9 cellular contexts compared by ENCODE assay signal in the genomic region with DNA sequence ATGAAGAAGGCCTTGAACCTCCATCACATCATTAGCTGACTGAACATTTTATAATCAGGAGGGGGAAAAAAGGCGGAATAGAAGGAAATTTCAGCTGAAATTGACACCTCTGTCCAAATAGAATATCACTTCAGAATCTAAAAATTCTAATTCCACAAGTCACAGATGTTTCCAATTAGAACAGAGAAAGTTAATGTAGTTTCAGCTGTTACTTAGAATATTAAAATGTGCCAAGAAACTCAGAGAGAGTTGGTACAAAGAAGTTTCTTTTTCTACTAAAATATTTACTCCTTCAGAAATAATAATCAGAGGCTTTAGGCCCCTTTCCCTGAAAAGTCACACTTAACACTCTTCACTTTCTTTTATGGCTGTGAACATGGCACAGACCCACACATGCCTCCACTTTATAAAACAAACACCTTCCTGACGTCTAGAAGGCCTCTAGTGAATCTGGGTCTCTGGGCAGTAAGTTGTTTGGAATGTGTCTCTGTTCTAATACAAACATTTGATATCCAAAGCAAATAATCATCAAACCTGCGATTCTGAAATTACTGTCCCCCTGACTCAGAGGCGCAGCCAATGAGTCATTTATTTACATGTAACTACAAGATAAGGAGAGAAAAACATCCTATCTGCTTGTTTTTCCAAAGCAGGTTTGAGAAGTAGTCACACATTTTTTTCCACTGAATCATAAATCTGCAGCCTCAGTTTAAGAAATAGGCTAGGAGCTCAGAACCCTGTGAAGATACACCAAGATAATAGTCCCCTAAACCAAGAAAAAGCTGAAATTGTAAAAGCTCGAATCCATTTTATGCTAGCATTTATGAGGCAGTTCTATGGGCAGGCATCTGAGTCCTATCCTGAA.
DNase-seq lines count a peak whose midpoint lies in the region; ATAC-seq lines count a peak whose summit lies in the region.
"Had no signal": no experiment of that assay in that cellular context is flagged by ENCODE, and none has a peak within 500 bp of the region (broad histone marks: within the 10 kb centered on the region; RNA-seq: fewer than 3 reads in every experiment).

No MANE protein-coding gene starts in this region.

- intact Hi-C loops in Right ventricle myocardium superior (cut with DNase I) = no loop called here

- peak overlapping the region; percentile 78 for H3K9ac ChIP-seq in skeletal muscle satellite cell (ENCODE audit: low read depth, low read length)

- peak; percentile 36 for ATAC-seq in Right ventricle myocardium superior (ENCODE audit: poor library complexity)
- ATAC-seq in GM19452 (IDR thresholded peaks at IDR 0.05; ENCODE audit: unreplicated experiment) = no peak
- ATAC-seq in GM18867 (IDR thresholded peaks at IDR 0.05; ENCODE audit: unreplicated experiment) = no peak

- H3K4me1 ChIP-seq in skeletal muscle satellite cell (ENCODE audit: control insufficient read depth, insufficient read depth, low read length) = peaks cover 34% of the 10 kb centered on the region

- H3K9me3 Mint-ChIP-seq in T-helper 1 cell treated with Interleukin-12 subunit alpha and Interleukin-12 subunit beta and Interleukin-4 antibody, amounts not matched to agents 30 μg/mL and 1 μg/mL, for 36 hours = peaks cover 21% of the 10 kb centered on the region

- H3K27ac Mint-ChIP-seq in T-helper 1 cell treated with Interleukin-12 subunit alpha and Interleukin-12 subunit beta and Interleukin-4 antibody, amounts not matched to agents 30 μg/mL and 1 μg/mL, for 36 hours = peak overlapping the region; percentile 17
- H3K27ac Mint-ChIP-seq: activated B cell treated with CpG ODN at 0.5 μM for 24 hours had no signal

- H3K9me3 ChIP-seq in skeletal muscle satellite cell (replicated peaks; ENCODE audit: low read length) = no peaks in the 10 kb centered on the region

- H3K4me2 ChIP-seq in skeletal muscle satellite cell (ENCODE audit: low read length) = peak overlapping the region; percentile 61

- no peak overlapping the region for H3K4me3 Mint-ChIP-seq in T-helper 1 cell treated with Interleukin-12 subunit alpha and Interleukin-12 subunit beta and Interleukin-4 antibody, amounts not matched to agents 30 μg/mL and 1 μg/mL, for 36 hours
- H3K4me3 Mint-ChIP-seq: activated B cell treated with CpG ODN at 0.5 μM for 24 hours had no signal

- peaks cover 8% of the 10 kb centered on the region for H3K36me3 Mint-ChIP-seq in T-helper 1 cell treated with Interleukin-12 subunit alpha and Interleukin-12 subunit beta and Interleukin-4 antibody, amounts not matched to agents 30 μg/mL and 1 μg/mL, for 36 hours (ENCODE audit: low read depth)

- H3K27me3 Mint-ChIP-seq in T-helper 1 cell treated with Interleukin-12 subunit alpha and Interleukin-12 subunit beta and Interleukin-4 antibody, amounts not matched to agents 30 μg/mL and 1 μg/mL, for 36 hours (ENCODE audit: low read depth) = no peaks in the 10 kb centered on the region
- H3K27me3 Mint-ChIP-seq: activated B cell treated with CpG ODN at 0.5 μM for 24 hours had no signal

- DNase-seq in HK-2 (ENCODE audit: unreplicated experiment) = peak; percentile 6
- no peak for DNase-seq in Right ventricle myocardium superior
- no peak for DNase-seq in COLO668 (lab: John Stamatoyannopoulos, UW; ENCODE audit: unreplicated experiment)
- DNase-seq in NCI-H2081 (lab: John Stamatoyannopoulos, UW) = no peak
- DNase-seq: activated B cell treated with CpG ODN at 0.5 μM for 24 hours had no signal

- H3K27me3 ChIP-seq in skeletal muscle satellite cell (ENCODE audit: control insufficient read depth, insufficient read depth, low read length) = no peaks in the 10 kb centered on the region

- H3K36me3 ChIP-seq in skeletal muscle satellite cell (ENCODE audit: insufficient read depth, low read length) = no peaks in the 10 kb centered on the region

- peaks cover 11% of the 10 kb centered on the region for H3K4me1 Mint-ChIP-seq in T-helper 1 cell treated with Interleukin-12 subunit alpha and Interleukin-12 subunit beta and Interleukin-4 antibody, amounts not matched to agents 30 μg/mL and 1 μg/mL, for 36 hours (ENCODE audit: low read depth)
- H3K4me1 Mint-ChIP-seq: activated B cell treated with CpG ODN at 0.5 μM for 24 hours had no signal

- H3K4me3 ChIP-seq in skeletal muscle satellite cell (ENCODE audit: low read length) = peak overlapping the region; percentile 31
